Comparison of ENCODE assay signal across 9 cellular contexts in genomic region chr19:45863335-45863839, GRCh38. TPM values are rescaled to one million over a fixed set of nuclear protein-coding genes. Genes with fewer than 3 reads are reported as not detected.
DNase-seq lines count a peak whose midpoint lies in the region; ATAC-seq and TF ChIP-seq lines count a peak whose summit lies in the region.
"Had no signal": no experiment of that assay in that cellular context is flagged by ENCODE, and none has a peak within 500 bp of the region (broad histone marks: within the 10 kb centered on the region; RNA-seq: fewer than 3 reads in every experiment).

No MANE protein-coding gene starts in this region.

- peak overlapping the region; percentile 28 to 99 (median 96) for H3K27ac Mint-ChIP-seq in naive B cell

- H3K27ac ChIP-seq in KMS-11 (no peak overlapping the region), colonic mucosa (peak overlapping the region; percentile 55)

- CTCF ChIA-PET in AG04449 (lab: Yijun Ruan, JAX) = interaction anchor here (0.8 to 4.9 kb wide), 6 partner anchors 9 to 402 kb away, joined by 3 to 67 read pairs (median 5); partner anchors contain the start of gene IRF2BP1

- no peak for ATAC-seq in naive B cell (ENCODE audit: low read depth in 2 of 2)
- no peak for ATAC-seq in GM19035 (IDR thresholded peaks at IDR 0.05; ENCODE audit: unreplicated experiment)

- H3K36me3 ChIP-seq in KMS-11 (ENCODE audit: insufficient read depth) (no peaks in the 10 kb centered on the region; the same call in 1 of the 2 replicates), colonic mucosa (no peaks in the 10 kb centered on the region)

- DNase-seq in AG04449 (ENCODE audit: low read depth, low spot score) (no peak), colonic mucosa (no peak), naive B cell (no peak), NCI-H82 treated with DMSO at 0.1 percent for 48 hours (lab: John Stamatoyannopoulos, UW; ENCODE audit: unreplicated experiment) (no peak), HuH-7.5 (ENCODE audit: low spot score) (no peak), mucosa of gallbladder (ENCODE audit: low spot score) (no peak)

- H3K4me1 ChIP-seq in KMS-11 (ENCODE audit: low read depth, poor library complexity, severe bottlenecking) (peaks cover 21% of the 10 kb centered on the region), colonic mucosa (peaks cover 6% of the 10 kb centered on the region)

- H3K4me3 Mint-ChIP-seq in naive B cell = peak overlapping the region; percentile 86 to 99 (median 92)

- peak overlapping the region; percentile 98 for H2AFZ ChIP-seq in KMS-11 (ENCODE audit: low read depth)

- H3K9ac ChIP-seq in KMS-11 (no peak overlapping the region), colonic mucosa (ENCODE audit: low read depth in 2 of 2, low read length in 2 of 2) (peak overlapping the region in 1 of 2 donors; percentile 96)

- H3K27me3 Mint-ChIP-seq in naive B cell = peaks cover 3 to 27% (median 24%) of the 10 kb centered on the region in 3 donors

- intact Hi-C loops in colonic mucosa (cut with DNase I) = loop anchor here (1.0 kb wide), 1 partner anchor 20 kb away; no protein-coding TSS in a partner anchor

- no peaks in the 10 kb centered on the region for H4K20me1 ChIP-seq in KMS-11 (ENCODE audit: insufficient read depth)

- H3K9me3 Mint-ChIP-seq in naive B cell = no peaks in the 10 kb centered on the region

- H3K36me3 Mint-ChIP-seq in naive B cell = peaks cover 0 to 3% of the 10 kb centered on the region in 2 donors

- POLR2A ChIA-PET in AG04449 (lab: Yijun Ruan, JAX) = interaction anchor here (0.6 to 1.4 kb wide), 8 partner anchors 8 to 238 kb away, joined by 3 to 8 read pairs (median 3); partner anchors contain the start of gene IRF2BP1

- H3K27me3 ChIP-seq in KMS-11 (ENCODE audit: insufficient read depth, low read depth) (peaks cover 46% of the 10 kb centered on the region), colonic mucosa (no peaks in the 10 kb centered on the region)

- H3K79me2 ChIP-seq in KMS-11 (ENCODE audit: insufficient read depth, low read depth) = peaks cover 36% of the 10 kb centered on the region; the same call in 1 of the 2 replicates

- peaks cover 35 to 40% (median 38%) of the 10 kb centered on the region in 3 donors for H3K4me1 Mint-ChIP-seq in naive B cell

- H3K4me2 ChIP-seq in KMS-11 = peak overlapping the region; percentile 81

- TF ChIP-seq CTCF in AG04449 (IDR thresholded peaks at IDR 0.05; ENCODE audit: insufficient read depth, low read length, missing control alignments) (no peak), KMS-11 (conservative IDR thresholded peaks at IDR 0.05; ENCODE audit: low read depth, low read length) (no peak), colonic mucosa (IDR thresholded peaks at IDR 0.05) (no peak)

- peak overlapping the region; percentile 51 for H3K4me3 ChIP-seq in AG04449 (ENCODE audit: low read depth, low read length)
- H3K4me3 ChIP-seq in KMS-11 (IDR thresholded peaks at IDR 0.05; ENCODE audit: insufficient read depth, low read depth, low read length) = no peak overlapping the region
- H3K4me3 ChIP-seq in colonic mucosa = peak overlapping the region; percentile 77

- H3K9me3 ChIP-seq in colonic mucosa = no peaks in the 10 kb centered on the region

RNA-seq across cellular contexts. Expression of gene SYMPK, which starts 0.4 kb away (rescaled TPM):
- total RNA-seq in colonic mucosa = 100 to 1,000 TPM in 1 of 2 donors, 10 to 100 TPM in 1; 55.7 to 101 TPM
- 10 to 100 TPM in 2 of 6 donors, 1 to 10 TPM in 4; 6.3 to 24.3 (median 9.0) TPM for polyA plus RNA-seq in naive B cell (ENCODE audit: low read depth in 6 of 6)
- 72.6 TPM for total RNA-seq in mucosa of gallbladder

RNA-seq across cellular contexts. Expression of gene FOXA3, which starts 0.7 kb away (rescaled TPM):
- total RNA-seq in colonic mucosa = 10 to 100 TPM; 48.5 to 55.9 TPM
- not detected for polyA plus RNA-seq in naive B cell (ENCODE audit: low read depth in 6 of 6)
- 10.1 TPM for total RNA-seq in mucosa of gallbladder

RNA-seq across cellular contexts. Expression of gene IRF2BP1, which starts 22.6 kb away (rescaled TPM):
- total RNA-seq in colonic mucosa (10 to 100 TPM; 20.3 to 29.7 TPM), mucosa of gallbladder (44.4 TPM)
- polyA plus RNA-seq in naive B cell (ENCODE audit: low read depth in 6 of 6) = 10 to 100 TPM in 1 of 6 donors, 1 to 10 TPM in 5; 3.1 to 10.1 (median 5.9) TPM

RNA-seq across cellular contexts. Expression of gene MYPOP, which starts 39.0 kb away (rescaled TPM):
- 1 to 10 TPM; 8.9 to 9.0 TPM for total RNA-seq in colonic mucosa
- under 1 TPM in 4 of 6 donors, not detected in 2; 0.15 to 0.30 (median 0.28) TPM for polyA plus RNA-seq in naive B cell (ENCODE audit: low read depth in 6 of 6)
- total RNA-seq in mucosa of gallbladder = 13.0 TPM

RNA-seq across cellular contexts. Expression of gene RSPH6A, which starts 48.3 kb away (rescaled TPM):
- under 1 TPM in 1 of 2 donors, not detected in 1; 0.12 TPM for total RNA-seq in colonic mucosa
- not detected for polyA plus RNA-seq in naive B cell (ENCODE audit: low read depth in 6 of 6)
- total RNA-seq in mucosa of gallbladder = 0.09 TPM
- total RNA-seq: HT-29 had no signal
